40 cellular contexts compared by ENCODE assay signal in genomic region chr6:117034547-117034946, GRCh38.
"Had no signal": no experiment of that assay in that cellular context is flagged by ENCODE, and none has a peak within 500 bp of the region (broad histone marks: within the 10 kb centered on the region; RNA-seq: fewer than 3 reads in every experiment).

No MANE protein-coding gene starts in this region.

- H3K4me3 ChIP-seq: adrenal gland, body of pancreas, breast epithelium, cardiac muscle cell had no signal

- ATAC-seq: activated CD8-positive, alpha-beta T cell treated with anti-CD3 and anti-CD28 coated beads for 36 hours; activated naive CD4-positive, alpha-beta T cell treated with anti-CD3 and anti-CD28 coated beads, Interleukin-2, amount 50 U/mL, for 72 hours; activated T-cell treated with anti-CD3 and anti-CD28 coated beads, Interleukin-2, amount 50 U/mL, for 4 hours; activated T-cell treated with anti-CD3 and anti-CD28 coated beads, Interleukin-2, amount 50 U/mL, for 72 hours; activated T-helper 17 cell treated with anti-CD3 and anti-CD28 coated beads, Interleukin-2, amount 50 U/mL, for 72 hours; body of pancreas had no signal

- H3K27ac Mint-ChIP-seq: activated B cell treated with CpG ODN at 0.5 μM for 24 hours; activated CD4-positive, alpha-beta memory T cell treated with anti-CD3 and anti-CD28 coated beads for 36 hours; activated CD4-positive, alpha-beta T cell treated with anti-CD3 and anti-CD28 coated beads, Interleukin-2, amount 10 ng/mL, durations not matched to agents 24 days and 14 days; activated CD8-positive, alpha-beta T cell treated with anti-CD3 and anti-CD28 coated beads for 36 hours; activated naive CD4-positive, alpha-beta T cell treated with anti-CD3 and anti-CD28 coated beads for 36 hours; activated naive CD4-positive, alpha-beta T cell treated with anti-CD3 and anti-CD28 coated beads, Interleukin-2, amount 50 U/mL, for 72 hours; activated naive CD8-positive, alpha-beta T cell treated with anti-CD3 and anti-CD28 coated beads for 36 hours; activated T-cell treated with anti-CD3 and anti-CD28 coated beads, Interleukin-2, amount 50 U/mL, for 72 hours; activated T-helper 1 cell treated with anti-CD3 and anti-CD28 coated beads, Interleukin-12 subunit alpha, Interleukin-12 subunit beta, Interleukin-2, Interleukin-4 antibody, amounts not matched to agents 30 ng/mL and 10 ng/mL and 1 ng/mL, durations not matched to agents 14 hours and 24 hours and 36 hours; activated T-helper 17 cell treated with anti-CD3 and anti-CD28 coated beads, Interleukin-2, amount 50 U/mL, for 72 hours; T-helper 1 cell treated with Interleukin-12 subunit alpha and Interleukin-12 subunit beta and Interleukin-4 antibody, amounts not matched to agents 30 μg/mL and 1 μg/mL, for 36 hours; T-helper 2 cell treated with Interferon-gamma antibody and Interleukin-4, amounts not matched to agents 5 μg/mL and 100 μg/mL, for 36 hours had no signal

- H3K27me3 ChIP-seq: adrenal gland, body of pancreas, brain microvascular endothelial cell, breast epithelium had no signal

- H3K4me3 Mint-ChIP-seq: activated B cell treated with CpG ODN at 0.5 μM for 24 hours; activated CD4-positive, alpha-beta memory T cell treated with anti-CD3 and anti-CD28 coated beads for 36 hours; activated CD4-positive, alpha-beta T cell treated with anti-CD3 and anti-CD28 coated beads, Interleukin-2, amount 10 ng/mL, durations not matched to agents 24 days and 14 days; activated CD8-positive, alpha-beta T cell treated with anti-CD3 and anti-CD28 coated beads for 36 hours; activated naive CD4-positive, alpha-beta T cell treated with anti-CD3 and anti-CD28 coated beads for 36 hours; activated naive CD8-positive, alpha-beta T cell treated with anti-CD3 and anti-CD28 coated beads for 36 hours; activated T-cell treated with anti-CD3 and anti-CD28 coated beads, Interleukin-2, amount 50 U/mL, for 4 hours; activated T-cell treated with anti-CD3 and anti-CD28 coated beads, Interleukin-2, amount 50 U/mL, for 72 hours; activated T-helper 1 cell treated with anti-CD3 and anti-CD28 coated beads, Interleukin-12 subunit alpha, Interleukin-12 subunit beta, Interleukin-2, Interleukin-4 antibody, amounts not matched to agents 30 ng/mL and 10 ng/mL and 1 ng/mL, durations not matched to agents 14 hours and 24 hours and 36 hours; activated T-helper 17 cell treated with anti-CD3 and anti-CD28 coated beads, Interleukin-2, amount 50 U/mL, for 72 hours; central memory CD8-positive, alpha-beta T cell; T-helper 1 cell treated with Interleukin-12 subunit alpha and Interleukin-12 subunit beta and Interleukin-4 antibody, amounts not matched to agents 30 μg/mL and 1 μg/mL, for 36 hours; T-helper 2 cell treated with Interferon-gamma antibody and Interleukin-4, amounts not matched to agents 5 μg/mL and 100 μg/mL, for 36 hours had no signal

- DNase-seq: activated B cell treated with CpG ODN at 0.5 μM for 24 hours; activated CD4-positive, alpha-beta memory T cell treated with anti-CD3 and anti-CD28 coated beads for 36 hours; activated CD4-positive, alpha-beta T cell treated with anti-CD3 and anti-CD28 coated beads for 4 hours; activated CD4-positive, alpha-beta T cell treated with anti-CD3 and anti-CD28 coated beads, Interleukin-2, amount 10 ng/mL, durations not matched to agents 24 days and 14 days; activated CD4-positive, alpha-beta T cell treated with anti-CD3 and anti-CD28 coated beads, Interleukin-2, amount 50 U/mL, for 1 hour; activated CD4-positive, alpha-beta T cell treated with anti-CD3 and anti-CD28 coated beads, Interleukin-2, amount 50 U/mL, for 4 hours; activated CD4-positive, CD25-positive, alpha-beta regulatory T cell treated with anti-CD3 and anti-CD28 coated beads, Interleukin-2, amount 50 U/mL, for 72 hours; activated CD8-positive, alpha-beta memory T cell treated with anti-CD3 and anti-CD28 coated beads, Interleukin-2, amount 50 U/mL, for 4 hours; activated CD8-positive, alpha-beta T cell treated with anti-CD3 and anti-CD28 coated beads for 36 hours; activated effector memory CD4-positive, alpha-beta T cell treated with anti-CD3 and anti-CD28 coated beads, Interleukin-2, amount 50 U/mL, for 16 hours; activated gamma-delta T cell treated with Interleukin-2 at 50 U/mL for 16 hours; activated naive CD4-positive, alpha-beta T cell; activated naive CD4-positive, alpha-beta T cell treated with anti-CD3 and anti-CD28 coated beads for 36 hours; activated naive CD4-positive, alpha-beta T cell treated with anti-CD3 and anti-CD28 coated beads, Interleukin-2, amount 50 U/mL, for 16 hours; activated naive CD8-positive, alpha-beta T cell treated with anti-CD3 and anti-CD28 coated beads for 36 hours; activated T-cell treated with anti-CD3 and anti-CD28 coated beads for 4 hours; activated T-cell treated with anti-CD3 and anti-CD28 coated beads, Interleukin-2, amount 50 U/mL, for 1 hour; activated T-cell treated with anti-CD3 and anti-CD28 coated beads, Interleukin-2, amount 50 U/mL, for 4 hours; activated T-cell treated with anti-CD3 and anti-CD28 coated beads, Interleukin-2, amount 50 U/mL, for 72 hours; adrenal gland; amniotic stem cell; aorta; body of pancreas; brain microvascular endothelial cell; caudate nucleus; cerebellar nuclear complex; T-helper 1 cell; T-helper 2 cell; T-helper 9 cell had no signal

- H3K9me3 ChIP-seq: adrenal gland, body of pancreas, breast epithelium had no signal

- H3K4me1 ChIP-seq: adrenal gland, body of pancreas, breast epithelium had no signal

- FAIRE-seq: astrocyte, TTC549 had no signal

- H3K4me1 Mint-ChIP-seq: activated B cell treated with CpG ODN at 0.5 μM for 24 hours; activated CD4-positive, alpha-beta T cell treated with anti-CD3 and anti-CD28 coated beads, Interleukin-2, amount 10 ng/mL, durations not matched to agents 24 days and 14 days; activated naive CD8-positive, alpha-beta T cell treated with anti-CD3 and anti-CD28 coated beads for 36 hours; activated T-helper 17 cell treated with anti-CD3 and anti-CD28 coated beads, Interleukin-2, amount 50 U/mL, for 72 hours; central memory CD8-positive, alpha-beta T cell had no signal

- H3K9me3 Mint-ChIP-seq: activated B cell treated with CpG ODN at 0.5 μM for 24 hours; activated CD4-positive, alpha-beta T cell treated with anti-CD3 and anti-CD28 coated beads, Interleukin-2, amount 10 ng/mL, durations not matched to agents 24 days and 14 days; activated CD8-positive, alpha-beta T cell treated with anti-CD3 and anti-CD28 coated beads for 36 hours; activated naive CD4-positive, alpha-beta T cell treated with anti-CD3 and anti-CD28 coated beads for 36 hours; activated naive CD8-positive, alpha-beta T cell treated with anti-CD3 and anti-CD28 coated beads for 36 hours; activated T-helper 1 cell treated with anti-CD3 and anti-CD28 coated beads, Interleukin-12 subunit alpha, Interleukin-12 subunit beta, Interleukin-2, Interleukin-4 antibody, amounts not matched to agents 30 ng/mL and 10 ng/mL and 1 ng/mL, durations not matched to agents 14 hours and 24 hours and 36 hours; T-helper 1 cell treated with Interleukin-12 subunit alpha and Interleukin-12 subunit beta and Interleukin-4 antibody, amounts not matched to agents 30 μg/mL and 1 μg/mL, for 36 hours; T-helper 2 cell treated with Interferon-gamma antibody and Interleukin-4, amounts not matched to agents 5 μg/mL and 100 μg/mL, for 36 hours had no signal

- H3K36me3 Mint-ChIP-seq: activated CD4-positive, alpha-beta memory T cell treated with anti-CD3 and anti-CD28 coated beads for 36 hours; activated naive CD4-positive, alpha-beta T cell treated with anti-CD3 and anti-CD28 coated beads, Interleukin-2, amount 50 U/mL, for 72 hours; activated naive CD8-positive, alpha-beta T cell treated with anti-CD3 and anti-CD28 coated beads for 36 hours had no signal

- H3K27ac ChIP-seq: adrenal gland, body of pancreas, brain microvascular endothelial cell, breast epithelium, cardiac muscle cell, VCaP had no signal

- H3K36me3 ChIP-seq: adrenal gland, brain microvascular endothelial cell, breast epithelium, cardiac muscle cell had no signal

- H3K27me3 Mint-ChIP-seq: activated B cell treated with CpG ODN at 0.5 μM for 24 hours; activated CD4-positive, alpha-beta memory T cell treated with anti-CD3 and anti-CD28 coated beads for 36 hours; activated CD4-positive, alpha-beta T cell treated with anti-CD3 and anti-CD28 coated beads, Interleukin-2, amount 10 ng/mL, durations not matched to agents 24 days and 14 days; activated CD8-positive, alpha-beta T cell treated with anti-CD3 and anti-CD28 coated beads for 36 hours; activated naive CD8-positive, alpha-beta T cell treated with anti-CD3 and anti-CD28 coated beads for 36 hours; activated T-helper 17 cell treated with anti-CD3 and anti-CD28 coated beads, Interleukin-2, amount 50 U/mL, for 72 hours; central memory CD8-positive, alpha-beta T cell had no signal
